ENCODE assay signal across 16 cellular contexts in genomic region chr1:116852367-116852766, GRCh38. TPM values are rescaled to one million over a fixed set of nuclear protein-coding genes. Genes with fewer than 3 reads are reported as not detected.
DNase-seq lines count a peak whose midpoint lies in the region; ATAC-seq and TF ChIP-seq lines count a peak whose summit lies in the region.
"Had no signal": no experiment of that assay in that cellular context is flagged by ENCODE, and none has a peak within 500 bp of the region (broad histone marks: within the 10 kb centered on the region; RNA-seq: fewer than 3 reads in every experiment).

No MANE protein-coding gene starts in this region.

- H3K4me1 Mint-ChIP-seq in CD8-positive, alpha-beta T cell (ENCODE audit: low read depth), result peaks cover 10% of the 10 kb centered on the region
- peaks cover 57% of the 10 kb centered on the region for H3K4me1 Mint-ChIP-seq in glutamatergic neuron (ENCODE audit: low read depth, unreplicated experiment)

- H3K27me3 ChIP-seq in CD8-positive, alpha-beta T cell (ENCODE audit: insufficient read depth, low read length), result no peaks in the 10 kb centered on the region
- no peaks in the 10 kb centered on the region for H3K27me3 ChIP-seq in Karpas-422 (ENCODE audit: low read length)
- H3K27me3 ChIP-seq in neuronal stem cell (ENCODE audit: control insufficient read depth in 3 of 3, insufficient read depth in 3 of 3, low read depth in 1 of 3, low read length in 3 of 3), result no peaks in the 10 kb centered on the region

- no peak overlapping the region for H2BK120ac ChIP-seq in neuronal stem cell (ENCODE audit: low read depth, low read length)

- TF ChIP-seq CTCF in CD8-positive, alpha-beta T cell (IDR thresholded peaks at IDR 0.05), result no peak
- no peak for TF ChIP-seq CTCF in glutamatergic neuron (IDR thresholded peaks at IDR 0.05; ENCODE audit: partially characterized antibody, unreplicated experiment)

- no peaks in the 10 kb centered on the region for H3K36me3 Mint-ChIP-seq in CD8-positive, alpha-beta T cell
- H3K36me3 Mint-ChIP-seq in glutamatergic neuron (ENCODE audit: unreplicated experiment), result no peaks in the 10 kb centered on the region

- no peak overlapping the region for H3K23ac ChIP-seq in neuronal stem cell (ENCODE audit: low read depth, low read length, poor library complexity)

- no peaks in the 10 kb centered on the region for H3K4me1 ChIP-seq in CD8-positive, alpha-beta T cell (ENCODE audit: insufficient read depth, low read length)
- H3K4me1 ChIP-seq in Karpas-422 (ENCODE audit: low read length) (no peaks in the 10 kb centered on the region), neuronal stem cell (ENCODE audit: control insufficient read depth in 2 of 2, insufficient read depth in 1 of 2, low read depth in 1 of 2, low read length in 2 of 2) (peaks cover 28 to 33% of the 10 kb centered on the region in 2 donors)

- peak overlapping the region; percentile 15 for H3K14ac ChIP-seq in neuronal stem cell (ENCODE audit: low read length)

- H3K79me2 ChIP-seq in Karpas-422 (ENCODE audit: low read length), result no peaks in the 10 kb centered on the region

- H3K9me2 ChIP-seq in Karpas-422 (replicated peaks; ENCODE audit: insufficient read depth, low read length), result no peaks in the 10 kb centered on the region

- POLR2A ChIA-PET in CD8-positive, alpha-beta T cell (lab: Charles Lee), result no interaction called here

- no peak overlapping the region for H2BK5ac ChIP-seq in neuronal stem cell (ENCODE audit: low read length)

- no peak overlapping the region for H2BK15ac ChIP-seq in neuronal stem cell (ENCODE audit: low read length)

- H4K20me1 ChIP-seq in Karpas-422 (ENCODE audit: insufficient read depth, low read depth, low read length), result no peaks in the 10 kb centered on the region

- H3K9me3 ChIP-seq in CD8-positive, alpha-beta T cell (ENCODE audit: low read length), result no peaks in the 10 kb centered on the region
- H3K9me3 ChIP-seq in Karpas-422 (ENCODE audit: low read length) (no peaks in the 10 kb centered on the region), neuronal stem cell (replicated peaks in 1 of 2; ENCODE audit: control insufficient read depth in 2 of 2, insufficient read depth in 1 of 2, low read depth in 1 of 2, low read length in 2 of 2) (no peaks in the 10 kb centered on the region)

- no peak overlapping the region for H3K4me3 ChIP-seq in CD8-positive, alpha-beta T cell (ENCODE audit: low read depth, low read length)
- H3K4me3 ChIP-seq in Karpas-422 (ENCODE audit: low read length) (no peak overlapping the region), neuronal stem cell (ENCODE audit: low read length in 2 of 2) (no peak overlapping the region)
- H3K4me3 ChIP-seq: GM12878 had no signal

- H3K18ac ChIP-seq in neuronal stem cell (ENCODE audit: low read length), result peak overlapping the region; percentile 39

- no peak overlapping the region for H3K4ac ChIP-seq in neuronal stem cell (ENCODE audit: low read length)

- no peak overlapping the region for H2AK5ac ChIP-seq in neuronal stem cell (ENCODE audit: low read depth, low read length)

- no peak overlapping the region for H4K8ac ChIP-seq in neuronal stem cell (ENCODE audit: low read depth, low read length)

- H2BK12ac ChIP-seq in neuronal stem cell (ENCODE audit: low read length), result no peak overlapping the region

- H3K27me3 Mint-ChIP-seq in CD8-positive, alpha-beta T cell (ENCODE audit: low read depth), result no peaks in the 10 kb centered on the region
- peaks cover 4% of the 10 kb centered on the region for H3K27me3 Mint-ChIP-seq in glutamatergic neuron (ENCODE audit: unreplicated experiment)

- peak overlapping the region; percentile 12 for H3K27ac Mint-ChIP-seq in CD8-positive, alpha-beta T cell
- H3K27ac Mint-ChIP-seq in glutamatergic neuron (ENCODE audit: unreplicated experiment), result peak overlapping the region; percentile 69

- no peak overlapping the region for H3K4me3 Mint-ChIP-seq in CD8-positive, alpha-beta T cell
- peak overlapping the region; percentile 27 for H3K4me3 Mint-ChIP-seq in glutamatergic neuron (ENCODE audit: unreplicated experiment)

- no CpG with 5 or more reads among the region's 7 CpGs for WGBS in neuronal stem cell (ENCODE audit: extremely low coverage in 2 of 2, insufficient read length in 2 of 2, insufficient replicate concordance in 1 of 2), 2 donors

- H3K4me2 ChIP-seq in Karpas-422 (ENCODE audit: low read depth, low read length, poor library complexity, severe bottlenecking) (no peak overlapping the region), neuronal stem cell (ENCODE audit: insufficient read depth, low read length, poor library complexity, severe bottlenecking) (no peak overlapping the region)

- no peaks in the 10 kb centered on the region for H3K79me1 ChIP-seq in neuronal stem cell (ENCODE audit: low read depth, low read length)

- H2AFZ ChIP-seq in Karpas-422 (ENCODE audit: low read length) (no peak overlapping the region), neuronal stem cell (ENCODE audit: low read length) (peak overlapping the region; percentile 13)

- CTCF ChIA-PET in CD8-positive, alpha-beta T cell (lab: Charles Lee), result interaction anchor here (1.8 to 2.9 kb wide), 2 partner anchors 11 to 115 kb away, joined by 9 to 19 read pairs; no protein-coding TSS in a partner anchor

- no peaks in the 10 kb centered on the region for H3K9me3 Mint-ChIP-seq in CD8-positive, alpha-beta T cell
- peaks cover 13% of the 10 kb centered on the region for H3K9me3 Mint-ChIP-seq in glutamatergic neuron (ENCODE audit: unreplicated experiment)

- intact Hi-C loops in CD8-positive, alpha-beta T cell (cut with DNase I, micrococcal nuclease), result no loop called here

- H4K91ac ChIP-seq in neuronal stem cell (ENCODE audit: low read depth, low read length, poor library complexity), result no peak overlapping the region

- no peak for ATAC-seq in CD8-positive, alpha-beta T cell
- ATAC-seq in HG02885 (IDR thresholded peaks at IDR 0.05; ENCODE audit: poor library complexity, unreplicated experiment), result no peak
- ATAC-seq: GM12878, HCT116 had no signal

- no peak for DNase-seq in CD8-positive, alpha-beta T cell
- DNase-seq in Karpas-422 (peak; percentile 27), glutamatergic neuron (no peak), neuronal stem cell (ENCODE audit: low spot score) (no peak), kidney tubule cell (ENCODE audit: low spot score) (no peak), caudate nucleus (lab: John Stamatoyannopoulos, UW) (no peak)
- DNase-seq in activated CD4-positive, CD25-positive, alpha-beta regulatory T cell (lab: John Stamatoyannopoulos, UW), result no peak
- DNase-seq: DMS79, NCI-H1048, NCI-H226, NCI-H526, OCI-M1 had no signal

- H3K36me3 ChIP-seq in CD8-positive, alpha-beta T cell (ENCODE audit: insufficient read depth, low read length), result no peaks in the 10 kb centered on the region
- H3K36me3 ChIP-seq in Karpas-422 (ENCODE audit: insufficient read depth, low read length) (no peaks in the 10 kb centered on the region), neuronal stem cell (replicated peaks in 1 of 2; ENCODE audit: control insufficient read depth in 2 of 2, insufficient read depth in 2 of 2, low read length in 2 of 2) (no peaks in the 10 kb centered on the region)

- H3K9ac ChIP-seq in Karpas-422 (ENCODE audit: low read length), result no peak overlapping the region
- H3K9ac ChIP-seq in neuronal stem cell (ENCODE audit: low read depth, low read length, poor library complexity), result no peak overlapping the region

- H3K27ac ChIP-seq in CD8-positive, alpha-beta T cell (ENCODE audit: low read depth, low read length), result no peak overlapping the region
- H3K27ac ChIP-seq in Karpas-422 (ENCODE audit: low read length), result no peak overlapping the region
- no peak overlapping the region for H3K27ac ChIP-seq in neuronal stem cell (replicated peaks; ENCODE audit: low read length)
- H3K27ac ChIP-seq in caudate nucleus (ENCODE audit: low read depth, low read length), result no peak overlapping the region
- H3K27ac ChIP-seq: RWPE1 had no signal

RNA-seq across cellular contexts. Expression of gene PTGFRN, which starts 57.3 kb away (rescaled TPM):
- under 1 TPM; 0.08 to 0.41 TPM for total RNA-seq in CD8-positive, alpha-beta T cell
- not detected in 2 replicates for total RNA-seq in Karpas-422 (2014; rRNA removed; shearing (Covaris generic); ENCODE audit: low replicate concordance)
- 61.2 TPM for total RNA-seq in glutamatergic neuron (ENCODE audit: unreplicated experiment)
- 44.9 TPM for polyA plus RNA-seq in neuronal stem cell (2013, experiment 1 of 2)
- polyA plus RNA-seq in neuronal stem cell (2013, experiment 2 of 2), result 40.5 TPM

Comparison
In these comparisons a context has a peak if more than half of its experiments do, and no peak if none do; other contexts are left out.
1. RNA of gene PTGFRN, which starts 57.3 kb away (total RNA-seq): 61.2 TPM in glutamatergic neuron (single experiment); 0.08 to 0.41 TPM in CD8-positive, alpha-beta T cell and not detected in Karpas-422; every median in the first group is over 10 times any median in the second.